In the genomic region with DNA sequence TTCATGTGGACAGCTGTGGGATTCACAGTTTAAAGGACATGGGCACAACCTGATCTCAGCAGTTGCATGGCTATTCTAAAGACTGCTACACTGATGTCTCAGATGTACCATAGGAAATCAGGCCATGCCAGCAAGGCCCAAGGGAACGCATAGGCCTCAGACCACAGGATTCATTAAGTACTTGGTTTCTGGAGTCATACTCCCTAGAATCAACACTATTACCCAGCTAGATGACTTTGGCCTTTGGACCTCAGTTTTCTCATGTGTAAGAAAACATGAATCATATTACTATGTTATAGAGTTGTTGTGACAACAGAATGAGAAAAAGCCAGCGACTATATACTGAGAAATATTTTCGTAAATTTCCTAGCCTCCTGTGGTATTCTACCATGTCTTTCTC, we compare ENCODE assay signal across 15 cellular contexts.
"Had no signal": no experiment of that assay in that cellular context is flagged by ENCODE, and none has a peak within 500 bp of the region (broad histone marks: within the 10 kb centered on the region; RNA-seq: fewer than 3 reads in every experiment).

No MANE protein-coding gene starts in this region.

- H3K27me3 Mint-ChIP-seq: activated CD4-positive, alpha-beta T cell treated with anti-CD3 and anti-CD28 coated beads for 36 hours; activated naive CD8-positive, alpha-beta T cell treated with anti-CD3 and anti-CD28 coated beads, Interleukin-2, amount 10 ng/mL, durations not matched to agents 7 days and 5 days had no signal

- ATAC-seq: activated CD8-positive, alpha-beta T cell treated with anti-CD3 and anti-CD28 coated beads, Interleukin-2, amount 10 ng/mL, durations not matched to agents 7 days and 5 days; lower lobe of right lung; right cardiac atrium; T-cell had no signal

- H3K4me3 Mint-ChIP-seq: activated CD4-positive, alpha-beta T cell treated with anti-CD3 and anti-CD28 coated beads for 36 hours; activated CD8-positive, alpha-beta T cell treated with anti-CD3 and anti-CD28 coated beads, Interleukin-2, amount 10 ng/mL, durations not matched to agents 7 days and 5 days; activated naive CD8-positive, alpha-beta T cell treated with anti-CD3 and anti-CD28 coated beads, Interleukin-2, amount 10 ng/mL, durations not matched to agents 7 days and 5 days; naive B cell; T-cell had no signal

- H3K36me3 Mint-ChIP-seq: activated naive CD8-positive, alpha-beta T cell treated with anti-CD3 and anti-CD28 coated beads, Interleukin-2, amount 10 ng/mL, durations not matched to agents 7 days and 5 days; naive B cell; T-cell had no signal

- H3K27ac Mint-ChIP-seq: activated CD4-positive, alpha-beta T cell treated with anti-CD3 and anti-CD28 coated beads for 36 hours; activated CD8-positive, alpha-beta T cell treated with anti-CD3 and anti-CD28 coated beads, Interleukin-2, amount 10 ng/mL, durations not matched to agents 7 days and 5 days; activated naive CD8-positive, alpha-beta T cell treated with anti-CD3 and anti-CD28 coated beads, Interleukin-2, amount 10 ng/mL, durations not matched to agents 7 days and 5 days; naive B cell; T-cell had no signal

- DNase-seq: activated CD8-positive, alpha-beta memory T cell treated with anti-CD3 and anti-CD28 coated beads, Interleukin-2, amount 50 U/mL, for 48 hours; activated CD8-positive, alpha-beta T cell treated with anti-CD3 and anti-CD28 coated beads, Interleukin-2, amount 10 ng/mL, durations not matched to agents 7 days and 5 days; activated naive CD8-positive, alpha-beta T cell treated with anti-CD3 and anti-CD28 coated beads, Interleukin-2, amount 10 ng/mL, durations not matched to agents 7 days and 5 days; aorta; effector CD4-positive, alpha-beta T cell; lower lobe of right lung; midbrain; naive B cell; right cardiac atrium; stimulated activated naive CD4-positive, alpha-beta T cell treated with Interleukin-2 at 50 U/mL for 16 hours; T-cell; T1000; WERI-Rb-1 had no signal

- H3K36me3 ChIP-seq: lower lobe of right lung, WERI-Rb-1 had no signal

- H3K4me1 Mint-ChIP-seq: activated naive CD8-positive, alpha-beta T cell treated with anti-CD3 and anti-CD28 coated beads, Interleukin-2, amount 10 ng/mL, durations not matched to agents 7 days and 5 days; naive B cell; T-cell had no signal

- H3K9me3 ChIP-seq: lower lobe of right lung had no signal

- H3K4me3 ChIP-seq: coronary artery, lower lobe of right lung had no signal

- H3K9me3 Mint-ChIP-seq: activated naive CD8-positive, alpha-beta T cell treated with anti-CD3 and anti-CD28 coated beads, Interleukin-2, amount 10 ng/mL, durations not matched to agents 7 days and 5 days; T-cell had no signal
